ENCODE assay signal across 14 cellular contexts in genomic region chr2:128750328-128751165, GRCh38.
A peak's percentile ranks its signal among the peaks of the same experiment; 100 is the strongest.
DNase-seq lines count a peak whose midpoint lies in the region; ATAC-seq and TF ChIP-seq lines count a peak whose summit lies in the region.
"Had no signal": no experiment of that assay in that cellular context is flagged by ENCODE, and none has a peak within 500 bp of the region (broad histone marks: within the 10 kb centered on the region; RNA-seq: fewer than 3 reads in every experiment).

No MANE protein-coding gene starts in this region.

- peaks cover 20% of the 10 kb centered on the region for H3K4me1 Mint-ChIP-seq in GM23338

- H3K9me3 ChIP-seq in BLaER1 (no peaks in the 10 kb centered on the region), ovary (no peaks in the 10 kb centered on the region)

- no peak for TF ChIP-seq CTCF in GM23338 (conservative IDR thresholded peaks at IDR 0.05; ENCODE audit: low read depth in 2 of 2)
- TF ChIP-seq CTCF in ovary (IDR thresholded peaks at IDR 0.05): no peak

- no peaks in the 10 kb centered on the region for H3K27me3 ChIP-seq in BLaER1
- no peaks in the 10 kb centered on the region for H3K27me3 ChIP-seq in GM23338 (ENCODE audit: insufficient read depth)
- no peaks in the 10 kb centered on the region for H3K27me3 ChIP-seq in ovary

- no peak overlapping the region for H3K27ac Mint-ChIP-seq in GM23338

- H3K4me3 ChIP-seq in BLaER1 (no peak overlapping the region), GM23338 (no peak overlapping the region), ovary (no peak overlapping the region)

- no peak overlapping the region for H3K4me3 Mint-ChIP-seq in GM23338

- TF ChIP-seq EP300 in ovary (IDR thresholded peaks at IDR 0.05): no peak

- H3K36me3 ChIP-seq in BLaER1 (no peaks in the 10 kb centered on the region), GM23338 (ENCODE audit: insufficient read depth) (no peaks in the 10 kb centered on the region), ovary (no peaks in the 10 kb centered on the region)

- H3K9me3 Mint-ChIP-seq in GM23338: no peaks in the 10 kb centered on the region

- TF ChIP-seq POLR2A in ovary (IDR thresholded peaks at IDR 0.05): no peak

- H3K4me2 ChIP-seq in BLaER1 (peak overlapping the region; percentile 91), GM23338 (no peak overlapping the region)

- ATAC-seq in GM23338: no peak
- ATAC-seq in GM18873 (IDR thresholded peaks at IDR 0.05; ENCODE audit: low FRiP score, unreplicated experiment): no peak
- ATAC-seq: HCT116, PC-3 had no signal

- H3K79me2 ChIP-seq in GM23338 (replicated peaks; ENCODE audit: insufficient read depth): no peaks in the 10 kb centered on the region

- WGBS in ovary, 3 donors: 78 to 90% (median 80%) methylated on average over 12 of the region's 12 CpGs

- H3K27me3 Mint-ChIP-seq in GM23338 (ENCODE audit: insufficient read depth, low read depth, poor library complexity): peaks cover 12% of the 10 kb centered on the region

- DNase-seq in GM23338 (ENCODE audit: low spot score) (no peak), ecto neural progenitor cell (ENCODE audit: low spot score) (peak; percentile 23), ovary (peak in 1 of 5 donors; percentile 28), NCI-H2196 treated with DMSO at 0.1 percent for 48 hours (lab: John Stamatoyannopoulos, UW; ENCODE audit: unreplicated experiment) (no peak), T-helper 2 cell (no peak)
- no peak for DNase-seq in stimulated activated CD4-positive, alpha-beta T cell treated with anti-CD3 and anti-CD28 coated beads, Interleukin-12 subunit alpha, Interleukin-12 subunit beta, amount 100 ng/mL, for 4 hours
- DNase-seq: ACHN, NCI-H1092, NCI-H2107, NCI-H69, PC-3 had no signal

- H3K4me1 ChIP-seq in BLaER1 (peaks cover 55% of the 10 kb centered on the region), GM23338 (ENCODE audit: insufficient read depth) (peaks cover 15% of the 10 kb centered on the region), ovary (ENCODE audit: insufficient read depth) (peaks cover 6% of the 10 kb centered on the region)

- H3K36me3 Mint-ChIP-seq in GM23338 (ENCODE audit: low read depth): no peaks in the 10 kb centered on the region

- H4K20me1 ChIP-seq in BLaER1 (no peaks in the 10 kb centered on the region), GM23338 (replicated peaks; ENCODE audit: insufficient read depth) (no peaks in the 10 kb centered on the region)

- H3K27ac ChIP-seq in BLaER1 (peak overlapping the region; percentile 33; the same call in 1 of the 2 replicates), GM23338 (ENCODE audit: low read depth) (no peak overlapping the region), ovary (peak overlapping the region; percentile 2 to 63)

- no peaks in the 10 kb centered on the region for H3F3A ChIP-seq in GM23338 (replicated peaks; ENCODE audit: low read depth)

- H2AFZ ChIP-seq in GM23338: 0 out of 2 replicates have a peak overlapping the region, but pooled peaks have one; percentile 14

- peaks cover 2% of the 10 kb centered on the region; the same call in 1 of the 2 replicates for H3K9me2 ChIP-seq in GM23338 (ENCODE audit: insufficient read depth)

- H3K9ac ChIP-seq in BLaER1: no peak overlapping the region

- intact Hi-C loops in ovary (cut with DNase I): no loop called here

TF ChIP-seq in GM23338, 12 proteins besides CTCF, POLR2A, EP300 and RAD21:
- TF ChIP-seq ZNF331 (CRISPR knock-in tag; IDR thresholded peaks at IDR 0.05; ENCODE audit: low read depth) (no peak), ZNF114 (CRISPR knock-in tag; IDR thresholded peaks at IDR 0.05) (no peak), JUNB (IDR thresholded peaks at IDR 0.05; ENCODE audit: unreplicated experiment) (no peak), POLR2AphosphoS5 (IDR thresholded peaks at IDR 0.05; ENCODE audit: low read depth) (no peak), EZH2 (IDR thresholded peaks at IDR 0.05; ENCODE audit: low read depth, unreplicated experiment) (no peak), NANOG (IDR thresholded peaks at IDR 0.05; ENCODE audit: borderline replicate concordance) (no peak), CREB1 (CRISPR knock-in tag; IDR thresholded peaks at IDR 0.05; ENCODE audit: low read depth) (no peak)
- TF ChIP-seq, protein P1, sequence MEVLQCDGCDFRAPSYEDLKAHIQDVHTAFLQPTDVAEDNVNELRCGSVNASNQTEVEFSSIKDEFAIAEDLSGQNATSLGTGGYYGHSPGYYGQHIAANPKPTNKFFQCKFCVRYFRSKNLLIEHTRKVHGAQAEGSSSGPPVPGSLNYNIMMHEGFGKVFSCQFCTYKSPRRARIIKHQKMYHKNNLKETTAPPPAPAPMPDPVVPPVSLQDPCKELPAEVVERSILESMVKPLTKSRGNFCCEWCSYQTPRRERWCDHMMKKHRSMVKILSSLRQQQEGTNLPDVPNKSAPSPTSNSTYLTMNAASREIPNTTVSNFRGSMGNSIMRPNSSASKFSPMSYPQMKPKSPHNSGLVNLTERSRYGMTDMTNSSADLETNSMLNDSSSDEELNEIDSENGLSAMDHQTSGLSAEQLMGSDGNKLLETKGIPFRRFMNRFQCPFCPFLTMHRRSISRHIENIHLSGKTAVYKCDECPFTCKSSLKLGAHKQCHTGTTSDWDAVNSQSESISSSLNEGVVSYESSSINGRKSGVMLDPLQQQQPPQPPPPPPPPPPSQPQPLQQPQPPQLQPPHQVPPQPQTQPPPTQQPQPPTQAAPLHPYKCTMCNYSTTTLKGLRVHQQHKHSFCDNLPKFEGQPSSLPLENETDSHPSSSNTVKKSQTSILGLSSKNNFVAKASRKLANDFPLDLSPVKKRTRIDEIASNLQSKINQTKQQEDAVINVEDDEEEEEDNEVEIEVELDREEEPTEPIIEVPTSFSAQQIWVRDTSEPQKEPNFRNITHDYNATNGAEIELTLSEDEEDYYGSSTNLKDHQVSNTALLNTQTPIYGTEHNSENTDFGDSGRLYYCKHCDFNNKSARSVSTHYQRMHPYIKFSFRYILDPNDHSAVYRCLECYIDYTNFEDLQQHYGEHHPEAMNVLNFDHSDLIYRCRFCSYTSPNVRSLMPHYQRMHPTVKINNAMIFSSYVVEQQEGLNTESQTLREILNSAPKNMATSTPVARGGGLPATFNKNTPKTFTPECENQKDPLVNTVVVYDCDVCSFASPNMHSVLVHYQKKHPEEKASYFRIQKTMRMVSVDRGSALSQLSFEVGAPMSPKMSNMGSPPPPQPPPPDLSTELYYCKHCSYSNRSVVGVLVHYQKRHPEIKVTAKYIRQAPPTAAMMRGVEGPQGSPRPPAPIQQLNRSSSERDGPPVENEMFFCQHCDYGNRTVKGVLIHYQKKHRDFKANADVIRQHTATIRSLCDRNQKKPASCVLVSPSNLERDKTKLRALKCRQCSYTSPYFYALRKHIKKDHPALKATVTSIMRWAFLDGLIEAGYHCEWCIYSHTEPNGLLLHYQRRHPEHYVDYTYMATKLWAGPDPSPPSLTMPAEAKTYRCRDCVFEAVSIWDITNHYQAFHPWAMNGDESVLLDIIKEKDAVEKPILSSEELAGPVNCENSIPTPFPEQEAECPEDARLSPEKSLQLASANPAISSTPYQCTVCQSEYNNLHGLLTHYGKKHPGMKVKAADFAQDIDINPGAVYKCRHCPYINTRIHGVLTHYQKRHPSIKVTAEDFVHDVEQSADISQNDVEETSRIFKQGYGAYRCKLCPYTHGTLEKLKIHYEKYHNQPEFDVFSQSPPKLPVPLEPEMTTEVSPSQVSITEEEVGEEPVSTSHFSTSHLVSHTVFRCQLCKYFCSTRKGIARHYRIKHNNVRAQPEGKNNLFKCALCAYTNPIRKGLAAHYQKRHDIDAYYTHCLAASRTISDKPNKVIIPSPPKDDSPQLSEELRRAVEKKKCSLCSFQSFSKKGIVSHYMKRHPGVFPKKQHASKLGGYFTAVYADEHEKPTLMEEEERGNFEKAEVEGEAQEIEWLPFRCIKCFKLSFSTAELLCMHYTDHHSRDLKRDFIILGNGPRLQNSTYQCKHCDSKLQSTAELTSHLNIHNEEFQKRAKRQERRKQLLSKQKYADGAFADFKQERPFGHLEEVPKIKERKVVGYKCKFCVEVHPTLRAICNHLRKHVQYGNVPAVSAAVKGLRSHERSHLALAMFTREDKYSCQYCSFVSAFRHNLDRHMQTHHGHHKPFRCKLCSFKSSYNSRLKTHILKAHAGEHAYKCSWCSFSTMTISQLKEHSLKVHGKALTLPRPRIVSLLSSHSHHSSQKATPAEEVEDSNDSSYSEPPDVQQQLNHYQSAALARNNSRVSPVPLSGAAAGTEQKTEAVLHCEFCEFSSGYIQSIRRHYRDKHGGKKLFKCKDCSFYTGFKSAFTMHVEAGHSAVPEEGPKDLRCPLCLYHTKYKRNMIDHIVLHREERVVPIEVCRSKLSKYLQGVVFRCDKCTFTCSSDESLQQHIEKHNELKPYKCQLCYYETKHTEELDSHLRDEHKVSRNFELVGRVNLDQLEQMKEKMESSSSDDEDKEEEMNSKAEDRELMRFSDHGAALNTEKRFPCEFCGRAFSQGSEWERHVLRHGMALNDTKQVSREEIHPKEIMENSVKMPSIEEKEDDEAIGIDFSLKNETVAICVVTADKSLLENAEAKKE (CRISPR knock-in tag; IDR thresholded peaks at IDR 0.05): no peak
